Comparison of ENCODE assay signal across 8 cellular contexts in the genomic region with DNA sequence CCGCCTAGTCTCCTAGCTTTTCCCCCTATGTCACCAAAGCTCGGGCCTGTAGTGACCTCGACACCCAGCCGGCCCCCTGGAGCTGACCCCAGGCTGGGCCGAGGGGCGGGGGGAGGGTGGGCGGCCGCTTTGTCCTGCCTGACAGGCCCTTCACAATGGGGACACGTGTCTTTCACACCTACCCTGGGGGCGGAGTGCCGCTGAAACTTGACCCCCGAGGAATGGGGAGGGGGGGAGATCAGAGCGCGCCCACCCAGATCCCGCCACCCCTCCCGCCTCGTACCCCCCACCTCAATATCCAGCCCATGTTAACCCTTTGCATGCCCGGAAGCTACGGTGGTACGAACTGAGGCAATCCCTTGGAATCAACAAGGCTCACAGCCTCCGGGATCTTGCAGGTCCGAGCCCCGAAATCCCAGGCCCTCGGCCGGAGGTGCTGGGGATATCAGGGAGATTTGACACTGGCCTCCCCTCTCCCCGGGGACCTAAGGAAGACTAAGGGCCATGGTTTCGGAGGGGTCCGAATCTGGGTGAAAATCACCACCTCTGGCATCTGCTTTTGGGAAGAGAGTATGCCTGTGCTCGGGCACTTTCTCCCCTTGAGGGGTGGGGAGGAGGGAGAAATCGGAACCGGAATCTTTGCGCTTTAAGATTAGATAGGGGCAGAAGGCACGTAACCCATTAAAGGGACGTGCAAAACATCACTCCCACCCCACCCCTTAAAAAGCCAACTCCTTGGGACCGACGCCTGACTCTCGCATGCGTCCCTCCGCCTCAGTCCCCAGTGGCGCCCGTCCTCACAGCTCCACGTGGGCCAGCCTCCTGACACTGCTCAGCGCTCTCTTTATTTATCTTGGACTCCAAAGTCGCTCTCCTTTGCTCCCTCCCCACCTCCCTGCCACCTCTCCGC. TPM values are rescaled to one million over a fixed set of nuclear protein-coding genes. Genes with fewer than 3 reads are reported as not detected.
A peak's percentile ranks its signal among the peaks of the same experiment; 100 is the strongest.
DNase-seq lines count a peak whose midpoint lies in the region; ATAC-seq, FAIRE-seq and TF ChIP-seq lines count a peak whose summit lies in the region.

No MANE protein-coding gene starts in this region.

- peaks cover 2% of the 10 kb centered on the region for H3K36me3 Mint-ChIP-seq in activated naive CD8-positive, alpha-beta T cell

- H3K27me3 Mint-ChIP-seq in activated naive CD8-positive, alpha-beta T cell: peaks cover 9% of the 10 kb centered on the region

- H3K27ac ChIP-seq in mesodermal cell (ENCODE audit: low read depth, low read length, severe bottlenecking): peak overlapping the region; percentile 94

- no peak for DNase-seq in AG10803 (ENCODE audit: low read depth)
- DNase-seq in HS-27A (ENCODE audit: low read depth): peak; percentile 36
- DNase-seq in NK-92 (lab: John Stamatoyannopoulos, UW; ENCODE audit: unreplicated experiment): no peak
- no peak for DNase-seq in frontal cortex (ENCODE audit: low spot score in 2 of 2)
- no peak for DNase-seq in NCI-H2227 treated with DMSO at 0.1 percent for 48 hours (lab: John Stamatoyannopoulos, UW)

- H3K4me3 Mint-ChIP-seq in activated naive CD8-positive, alpha-beta T cell: peak overlapping the region; percentile 78

- peak overlapping the region; percentile 71 for H3K4me3 ChIP-seq in AG10803 (ENCODE audit: low read length)
- H3K4me3 ChIP-seq in mesodermal cell (ENCODE audit: extremely low read depth, insufficient read depth, low read length, poor library complexity, severe bottlenecking): peak overlapping the region; percentile 87

- H3K9me3 ChIP-seq in mesodermal cell (ENCODE audit: control insufficient read depth, low read length): no peaks in the 10 kb centered on the region

- H3K4me1 Mint-ChIP-seq in activated naive CD8-positive, alpha-beta T cell (ENCODE audit: low read depth): peaks cover 51% of the 10 kb centered on the region

- no peaks in the 10 kb centered on the region for H3K36me3 ChIP-seq in mesodermal cell (ENCODE audit: control insufficient read depth, insufficient read depth, low read length)

- H3K9me3 Mint-ChIP-seq in activated naive CD8-positive, alpha-beta T cell (ENCODE audit: low read depth): no peaks in the 10 kb centered on the region

- peaks cover 21% of the 10 kb centered on the region for H3K4me1 ChIP-seq in mesodermal cell (ENCODE audit: control insufficient read depth, insufficient read depth, low read length, poor library complexity, severe bottlenecking)

- FAIRE-seq in frontal cortex (lab: Jason Lieb, UNC): no peak

- TF ChIP-seq CTCF in AG10803 (conservative IDR thresholded peaks at IDR 0.05; ENCODE audit: low read length): no peak

- peak overlapping the region; percentile 91 for H3K27ac Mint-ChIP-seq in activated naive CD8-positive, alpha-beta T cell

- 0% methylated on average over 12 to 18 of the region's 45 CpGs for WGBS in mesodermal cell (ENCODE audit: insufficient coverage in 2 of 2), 2 experiments

- no peak for ATAC-seq in HG02623 (IDR thresholded peaks at IDR 0.05; ENCODE audit: unreplicated experiment)

RNA-seq across cellular contexts. Expression of gene NOG, which starts 2.6 kb away (rescaled TPM):
- 92.9 TPM for polyA plus RNA-seq in mesodermal cell (2013, experiment 1 of 2)
- 70.2 TPM for polyA plus RNA-seq in mesodermal cell (2013, experiment 2 of 2)
- total RNA-seq in frontal cortex: 7.7 TPM
